Comparison of ENCODE assay signal across 8 cellular contexts in the genomic region with DNA sequence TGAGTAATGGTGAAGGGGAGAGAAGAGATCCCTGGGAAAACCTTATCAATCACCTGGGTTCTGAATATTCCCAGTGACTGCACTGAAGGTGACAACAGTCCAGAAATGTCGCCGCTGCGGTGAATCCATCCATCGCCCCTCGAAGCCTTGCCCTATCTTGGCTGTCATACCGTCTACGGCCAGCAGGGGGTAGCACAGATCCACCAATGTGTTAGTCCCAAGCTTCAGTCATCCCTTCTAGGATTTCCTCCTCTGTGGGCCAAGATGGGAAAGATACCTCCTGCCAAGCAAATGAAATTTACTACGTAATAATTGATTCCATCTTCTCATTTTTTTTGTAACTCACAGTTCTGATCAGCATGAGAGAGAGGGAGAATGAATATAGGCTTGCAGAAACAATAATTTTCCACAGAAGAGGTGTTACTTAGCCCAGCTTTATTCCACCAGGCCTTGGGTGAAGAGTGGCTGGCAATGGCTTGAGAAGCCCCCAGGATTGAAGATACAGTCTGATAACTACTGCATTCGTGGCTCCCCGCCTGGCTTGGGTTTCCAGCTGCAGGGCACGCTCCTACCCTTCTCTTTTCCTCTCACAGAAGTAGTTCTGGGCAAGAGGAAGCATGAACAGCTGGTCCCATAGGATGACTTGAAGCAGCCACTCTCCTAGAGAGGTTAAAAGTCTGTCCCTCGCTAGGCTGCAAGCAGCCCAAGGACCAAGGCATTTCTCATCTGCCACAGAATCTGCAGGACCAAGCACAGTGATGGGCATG. TPM values are rescaled to one million over a fixed set of nuclear protein-coding genes. Genes with fewer than 3 reads are reported as not detected.
A peak's percentile ranks its signal among the peaks of the same experiment; 100 is the strongest.
DNase-seq lines count a peak whose midpoint lies in the region; ATAC-seq and TF ChIP-seq lines count a peak whose summit lies in the region.

No MANE protein-coding gene starts in this region.

- H4K91ac ChIP-seq in H9 (ENCODE audit: insufficient read length, low read depth, low read length): no peak overlapping the region

- no peak overlapping the region for H2BK20ac ChIP-seq in H9 (ENCODE audit: low read depth, low read length, poor library complexity, severe bottlenecking)

- H3K23me2 ChIP-seq in H9 (ENCODE audit: insufficient read length, low read depth, low read length, poor library complexity, severe bottlenecking): peaks cover 10% of the 10 kb centered on the region

- no peak overlapping the region for H4K5ac ChIP-seq in H9 (ENCODE audit: insufficient read length, low read depth, low read length)

- H3K9ac ChIP-seq in H9 (ENCODE audit: extremely low read depth, insufficient read length, low read length): no peak overlapping the region

- H3K9me3 ChIP-seq in H9 (ENCODE audit: control insufficient read depth, low read depth, low read length): no peaks in the 10 kb centered on the region

- H2BK120ac ChIP-seq in H9 (ENCODE audit: low read depth, low read length, poor library complexity, severe bottlenecking): no peak overlapping the region

- TF ChIP-seq CTCF in H9 (conservative IDR thresholded peaks at IDR 0.05): peak; percentile 93

- no peak overlapping the region for H3K14ac ChIP-seq in H9 (ENCODE audit: insufficient read depth, low read length)

- no peak overlapping the region for H3K4me2 ChIP-seq in H9 (ENCODE audit: insufficient read depth, insufficient read length, low read length)

- no peaks in the 10 kb centered on the region for H3K79me2 ChIP-seq in H9 (ENCODE audit: insufficient read depth, low read length)

- H3K27me3 ChIP-seq in H9 (ENCODE audit: insufficient read depth, low read length): peaks cover 13% of the 10 kb centered on the region

- H3K18ac ChIP-seq in H9 (ENCODE audit: insufficient read length, low read depth, low read length): no peak overlapping the region

- no peaks in the 10 kb centered on the region for H3K79me1 ChIP-seq in H9 (ENCODE audit: insufficient read depth, low read depth, low read length, poor library complexity, severe bottlenecking)

- H3K56ac ChIP-seq in H9 (ENCODE audit: insufficient read length, low read depth, low read length): no peak overlapping the region

- H3K9me3 Mint-ChIP-seq in H9: no peaks in the 10 kb centered on the region; a peak in 1 of 5 replicates

- H2BK15ac ChIP-seq in H9 (ENCODE audit: low read depth, low read length): no peak overlapping the region

- H3K4ac ChIP-seq in H9 (ENCODE audit: low read depth, low read length): no peak overlapping the region

- H3T11ph ChIP-seq in H9 (ENCODE audit: low read length): no peak overlapping the region

- H3K36me3 Mint-ChIP-seq in H9 (ENCODE audit: insufficient read depth in 1 of 3, low read depth in 3 of 3): no peaks in the 10 kb centered on the region

- no peak overlapping the region for H2BK5ac ChIP-seq in H9 (ENCODE audit: insufficient read length, low read length)

- peaks cover 61% of the 10 kb centered on the region for H3K27me3 Mint-ChIP-seq in H9 (ENCODE audit: low read depth)

- no CpG with 5 or more reads among the region's 12 CpGs for WGBS in H9 (ENCODE audit: extremely low coverage, insufficient read length, low lambda C conversion rate)

- H3K4me1 ChIP-seq in H9 (ENCODE audit: insufficient read depth, low read length): no peaks in the 10 kb centered on the region

- no peak overlapping the region for H3K27ac Mint-ChIP-seq in H9

- ATAC-seq in GM21390 (IDR thresholded peaks at IDR 0.05; ENCODE audit: unreplicated experiment): no peak

- peak overlapping the region in 1 of 2 experiments; percentile 53; a peak in 2 of 5 replicates for H3K4me3 Mint-ChIP-seq in H9

- H2AFZ ChIP-seq in H9 (ENCODE audit: low read length): no peak overlapping the region

- H2BK12ac ChIP-seq in H9 (ENCODE audit: insufficient read length, low read depth, low read length): no peak overlapping the region

- H3K27ac ChIP-seq in H9 (ENCODE audit: insufficient read length, low read depth, low read length): no peak overlapping the region

- H2AK5ac ChIP-seq in H9 (ENCODE audit: insufficient read length, low read length): no peak overlapping the region

- H4K8ac ChIP-seq in H9 (replicated peaks; ENCODE audit: insufficient read length, low read depth, low read length): no peak overlapping the region

- no peaks in the 10 kb centered on the region for H4K20me1 ChIP-seq in H9 (ENCODE audit: control insufficient read depth, insufficient read depth, insufficient read length)

- DNase-seq in AG08395 (ENCODE audit: low spot score): peak; percentile 88
- DNase-seq in H9: peak; percentile 88
- DNase-seq in NCI-H446 (lab: John Stamatoyannopoulos, UW): peak; percentile 83 to 84
- DNase-seq in activated CD4-positive, CD25-positive, alpha-beta regulatory T cell treated with anti-CD3 and anti-CD28 coated beads, Interleukin-2, amount 50 U/mL, for 72 hours: peak; percentile 87
- peak; percentile 76 for DNase-seq in central memory CD4-positive, alpha-beta T cell
- DNase-seq in kidney glomerular epithelial cell (lab: John Stamatoyannopoulos, UW): peak; percentile 74
- peak; percentile 77 for DNase-seq in stimulated activated CD4-positive, alpha-beta T cell treated with anti-CD3 and anti-CD28 coated beads, Interleukin-2, amount 100 ng/mL, for 4 hours (ENCODE audit: low read depth)

- H3K4me1 Mint-ChIP-seq in H9: peaks cover 10 to 18% of the 10 kb centered on the region in 2 experiments

- no peak overlapping the region for H3K23ac ChIP-seq in H9 (ENCODE audit: insufficient read length, low read depth, low read length)

RNA-seq across cellular contexts. Expression of gene FMNL1, which starts 2.6 kb away (rescaled TPM):
- total RNA-seq in H9 (2021): 6.3 and 6.9 TPM in 2 replicates

RNA-seq across cellular contexts. Expression of gene SPATA32, which starts 42.8 kb away (rescaled TPM):
- total RNA-seq in H9 (2021): 0.42 and 0.81 TPM in 2 replicates

RNA-seq across cellular contexts. Expression of gene HEXIM2, which starts 57.4 kb away (rescaled TPM):
- 12.5 and 16.1 TPM in 2 replicates for total RNA-seq in H9 (2021)
